Comparison of ENCODE assay signal across 8 cellular contexts in genomic region chr15:58748787-58749531, GRCh38. TPM values are rescaled to one million over a fixed set of nuclear protein-coding genes. Genes with fewer than 3 reads are reported as not detected.
DNase-seq lines count a peak whose midpoint lies in the region; ATAC-seq and TF ChIP-seq lines count a peak whose summit lies in the region.

No MANE protein-coding gene starts in this region.

- peak overlapping the region; percentile 91 for H3K4me3 Mint-ChIP-seq in activated CD8-positive, alpha-beta T cell treated with anti-CD3 and anti-CD28 coated beads for 36 hours

- H3K27me3 ChIP-seq in endocrine pancreas (ENCODE audit: control insufficient read depth, insufficient read depth, low read length) (no peaks in the 10 kb centered on the region), stomach (no peaks in the 10 kb centered on the region)

- H3K27ac Mint-ChIP-seq in activated CD8-positive, alpha-beta T cell treated with anti-CD3 and anti-CD28 coated beads for 36 hours = peak overlapping the region; percentile 96

- ATAC-seq in HG02840 (IDR thresholded peaks at IDR 0.05; ENCODE audit: low FRiP score, unreplicated experiment) = peak; percentile 33
- peak; percentile 19 for ATAC-seq in activated CD8-positive, alpha-beta T cell treated with anti-CD3 and anti-CD28 coated beads for 36 hours

- H3K27me3 Mint-ChIP-seq in activated CD8-positive, alpha-beta T cell treated with anti-CD3 and anti-CD28 coated beads for 36 hours = no peaks in the 10 kb centered on the region

- DNase-seq in NCI-H1694 treated with DMSO at 0.1 percent for 48 hours (lab: John Stamatoyannopoulos, UW) = peak; percentile 30
- no peak for DNase-seq in NCI-H1694 (lab: John Stamatoyannopoulos, UW)
- DNase-seq in NCI-H2171 (lab: John Stamatoyannopoulos, UW) = peak; percentile 51
- DNase-seq in activated CD8-positive, alpha-beta T cell treated with anti-CD3 and anti-CD28 coated beads for 36 hours = peak; percentile 57
- peak; percentile 57 for DNase-seq in midbrain (lab: John Stamatoyannopoulos, UW)
- peak; percentile 49 for DNase-seq in stomach

- H3K9ac ChIP-seq in endocrine pancreas (ENCODE audit: control insufficient read depth, insufficient read depth, low read length) = peak overlapping the region; percentile 98

- H3K36me3 ChIP-seq in endocrine pancreas (ENCODE audit: control insufficient read depth, insufficient read depth, low read length) (no peaks in the 10 kb centered on the region), stomach (no peaks in the 10 kb centered on the region)

- H3K4me1 Mint-ChIP-seq in activated CD8-positive, alpha-beta T cell treated with anti-CD3 and anti-CD28 coated beads for 36 hours (ENCODE audit: low read depth) = peaks cover 45% of the 10 kb centered on the region

- H3K27ac ChIP-seq in stomach = peak overlapping the region; percentile 96 to 98 (median 97)

- intact Hi-C loops in activated CD8-positive, alpha-beta T cell treated with anti-CD3 and anti-CD28 coated beads for 36 hours (cut with micrococcal nuclease) = no loop called here
- intact Hi-C loops in stomach (cut with DNase I; ENCODE audit: low total_unique reads) = no loop called here

- POLR2A ChIA-PET in activated CD8-positive, alpha-beta T cell treated with anti-CD3 and anti-CD28 coated beads for 36 hours (lab: Charles Lee) = interaction anchor here (1.3 kb wide), 2 partner anchors 22 to 24 kb away, joined by 6 read pairs; partner anchors contain the start of gene MINDY2

- no peak for TF ChIP-seq CTCF in activated CD8-positive, alpha-beta T cell treated with anti-CD3 and anti-CD28 coated beads for 36 hours (IDR thresholded peaks at IDR 0.05)
- no peak for TF ChIP-seq CTCF in stomach (IDR thresholded peaks at IDR 0.05)

- H3K9me3 Mint-ChIP-seq in activated CD8-positive, alpha-beta T cell treated with anti-CD3 and anti-CD28 coated beads for 36 hours = no peaks in the 10 kb centered on the region

- WGBS in stomach, 5 donors = 0 to 1% (median 1%) methylated on average over 32 to 82 of the region's 82 CpGs

- H3K36me3 Mint-ChIP-seq in activated CD8-positive, alpha-beta T cell treated with anti-CD3 and anti-CD28 coated beads for 36 hours (ENCODE audit: low read depth) = peaks cover 19% of the 10 kb centered on the region

- no peaks in the 10 kb centered on the region for H3K4me1 ChIP-seq in endocrine pancreas (ENCODE audit: control insufficient read depth, insufficient read depth, low read length)
- H3K4me1 ChIP-seq in stomach = peaks cover 11 to 36% (median 27%) of the 10 kb centered on the region in 4 donors

- H3K9me3 ChIP-seq in endocrine pancreas (ENCODE audit: control insufficient read depth, low read length) = no peaks in the 10 kb centered on the region
- no peaks in the 10 kb centered on the region for H3K9me3 ChIP-seq in stomach

- H3K4me3 ChIP-seq in endocrine pancreas (ENCODE audit: control insufficient read depth, insufficient read depth, low read length) = peak overlapping the region; percentile 96
- H3K4me3 ChIP-seq in stomach = peak overlapping the region; percentile 85 to 97 (median 96)

- CTCF ChIA-PET in activated CD8-positive, alpha-beta T cell treated with anti-CD3 and anti-CD28 coated beads for 36 hours (lab: Charles Lee) = interaction anchor here (1.0 to 2.4 kb wide), 3 partner anchors 17 to 521 kb away, joined by 3 to 21 read pairs (median 5); partner anchors contain the start of gene MINDY2

- no peak for TF ChIP-seq EP300 in stomach (IDR thresholded peaks at IDR 0.05)

- no peak for TF ChIP-seq POLR2A in stomach (IDR thresholded peaks at IDR 0.05)

RNA-seq across cellular contexts. Expression of gene ADAM10, which starts 0.5 kb away (rescaled TPM):
- total RNA-seq in activated CD8-positive, alpha-beta T cell treated with anti-CD3 and anti-CD28 coated beads for 36 hours = 10 to 100 TPM; 76.4 to 79.4 TPM
- total RNA-seq in stomach = 100 to 1,000 TPM in 1 of 5 donors, 10 to 100 TPM in 4; 13.9 to 159 (median 21.0) TPM
- 10 to 100 TPM in 1 of 3 donors, 1 to 10 TPM in 2; 5.8 to 10.0 (median 6.4) TPM for polyA plus RNA-seq in stomach

RNA-seq across cellular contexts. Expression of gene MINDY2, which starts 22.1 kb away (rescaled TPM):
- 10 to 100 TPM in 1 of 2 experiments, 1 to 10 TPM in 1; 9.0 to 10.3 TPM for total RNA-seq in activated CD8-positive, alpha-beta T cell treated with anti-CD3 and anti-CD28 coated beads for 36 hours
- total RNA-seq in stomach = 10 to 100 TPM in 3 of 5 donors, 1 to 10 TPM in 2; 6.7 to 34.1 (median 12.8) TPM
- polyA plus RNA-seq in stomach = 1 to 10 TPM; 3.1 to 4.3 (median 3.7) TPM
